In genomic region chr11:62671604-62672528, GRCh38 we compare ENCODE assay signal across 8 cellular contexts. TPM values are rescaled to one million over a fixed set of nuclear protein-coding genes. Genes with fewer than 3 reads are reported as not detected.
DNase-seq lines count a peak whose midpoint lies in the region; ATAC-seq and TF ChIP-seq lines count a peak whose summit lies in the region.

Gene LBHD1, minus strand, starts transcription at chr11:62672267. Its CDS starts 2,236 bp downstream, at chr11:62670031.
Gene UQCC3, plus strand, starts transcription at chr11:62671673. Its CDS starts 73 bp downstream, at chr11:62671746.

- peaks cover 41% of the 10 kb centered on the region for H3K4me1 Mint-ChIP-seq in activated CD8-positive, alpha-beta T cell treated with anti-CD3 and anti-CD28 coated beads for 36 hours (ENCODE audit: low read depth)

- no peaks in the 10 kb centered on the region for H3K9me3 ChIP-seq in ectodermal cell (ENCODE audit: control insufficient read depth, low read length)

- H3K27me3 Mint-ChIP-seq in activated CD8-positive, alpha-beta T cell treated with anti-CD3 and anti-CD28 coated beads for 36 hours, result no peaks in the 10 kb centered on the region

- peak; percentile 77 for TF ChIP-seq POLR2A in GM19193 (IDR thresholded peaks at IDR 0.05; ENCODE audit: extremely low read depth, insufficient read depth, insufficient read length)

- peak within 1 kb of the TSS; percentile 98 for H3K27ac Mint-ChIP-seq in activated CD8-positive, alpha-beta T cell treated with anti-CD3 and anti-CD28 coated beads for 36 hours

- H3K4me3 ChIP-seq in ectodermal cell (ENCODE audit: insufficient read depth, low read depth, low read length), result peak within 1 kb of the TSS; percentile 88

- peaks cover 64% of the 10 kb centered on the region for H3K36me3 Mint-ChIP-seq in activated CD8-positive, alpha-beta T cell treated with anti-CD3 and anti-CD28 coated beads for 36 hours (ENCODE audit: low read depth)

- peaks cover 6% of the 10 kb centered on the region for H3K4me1 ChIP-seq in ectodermal cell (ENCODE audit: control insufficient read depth, insufficient read depth, low read length)

- no peak for TF ChIP-seq CTCF in activated CD8-positive, alpha-beta T cell treated with anti-CD3 and anti-CD28 coated beads for 36 hours (IDR thresholded peaks at IDR 0.05)

- peak within 1 kb of the TSS; percentile 75 for H3K27ac ChIP-seq in ectodermal cell (ENCODE audit: insufficient read depth, low read depth, low read length, poor library complexity, severe bottlenecking)

- intact Hi-C loops in activated CD8-positive, alpha-beta T cell treated with anti-CD3 and anti-CD28 coated beads for 36 hours (cut with micrococcal nuclease), result no loop called here

- H3K9me3 Mint-ChIP-seq in activated CD8-positive, alpha-beta T cell treated with anti-CD3 and anti-CD28 coated beads for 36 hours, result no peaks in the 10 kb centered on the region

- 2% methylated on average over 66 of the region's 66 CpGs for WGBS in ectodermal cell, 2 experiments

- POLR2A ChIA-PET in activated CD8-positive, alpha-beta T cell treated with anti-CD3 and anti-CD28 coated beads for 36 hours (lab: Charles Lee), result interaction anchor here (0.7 to 21.7 kb wide), 36 partner anchors 8 to 270 kb away, joined by 3 to 263 read pairs (median 5); partner anchors contain the start of genes B3GAT3, BSCL2, EEF1G and GANAB

- DNase-seq in AML-193 (lab: John Stamatoyannopoulos, UW) (peak; percentile 86 to 88), NCI-H82 treated with DMSO at 0.1 percent for 48 hours (lab: John Stamatoyannopoulos, UW; ENCODE audit: unreplicated experiment) (peak; percentile 76), medulla oblongata (ENCODE audit: extremely low spot score) (peak; percentile 87)
- DNase-seq in activated CD8-positive, alpha-beta T cell treated with anti-CD3 and anti-CD28 coated beads for 36 hours, result peak; percentile 96
- peak; percentile 75 for DNase-seq in stimulated activated CD8-positive, alpha-beta memory T cell treated with anti-CD3 and anti-CD28 coated beads, Interleukin-12 subunit alpha, Interleukin-12 subunit beta, amount 100 ng/mL, for 24 hours (ENCODE audit: extremely low read depth)

- CTCF ChIA-PET in activated CD8-positive, alpha-beta T cell treated with anti-CD3 and anti-CD28 coated beads for 36 hours (lab: Charles Lee), result interaction anchor here (0.7 to 3.9 kb wide), 12 partner anchors 9 to 247 kb away, joined by 3 to 19 read pairs (median 3); partner anchors contain the start of gene TUT1

- ATAC-seq in HG03571 (IDR thresholded peaks at IDR 0.05; ENCODE audit: unreplicated experiment), result peak; percentile 44
- peak; percentile 91 for ATAC-seq in activated CD8-positive, alpha-beta T cell treated with anti-CD3 and anti-CD28 coated beads for 36 hours

- no peaks in the 10 kb centered on the region for H3K27me3 ChIP-seq in ectodermal cell (ENCODE audit: control insufficient read depth, insufficient read depth, low read length, poor library complexity, severe bottlenecking)

- peaks cover 7% of the 10 kb centered on the region for H3K36me3 ChIP-seq in ectodermal cell (ENCODE audit: control insufficient read depth, insufficient read depth, low read length)

- H3K4me3 Mint-ChIP-seq in activated CD8-positive, alpha-beta T cell treated with anti-CD3 and anti-CD28 coated beads for 36 hours, result peak within 1 kb of the TSS; percentile 91

RNA-seq across cellular contexts. Expression of gene LBHD1, which starts in this region (rescaled TPM):
- total RNA-seq in activated CD8-positive, alpha-beta T cell treated with anti-CD3 and anti-CD28 coated beads for 36 hours, result 10 to 100 TPM; 12.0 to 12.9 TPM
- 2.6 TPM for polyA plus RNA-seq in ectodermal cell (2013, experiment 1 of 4)
- 4.5 TPM for polyA plus RNA-seq in ectodermal cell (2013, experiment 2 of 4)
- 2.4 TPM for polyA plus RNA-seq in ectodermal cell (2013, experiment 3 of 4)
- polyA plus RNA-seq in ectodermal cell (2013, experiment 4 of 4), result 4.3 TPM

RNA-seq across cellular contexts. Expression of gene UQCC3, which starts in this region (rescaled TPM):
- total RNA-seq in activated CD8-positive, alpha-beta T cell treated with anti-CD3 and anti-CD28 coated beads for 36 hours, result 1 to 10 TPM; 4.7 TPM
- polyA plus RNA-seq in ectodermal cell (2013, experiment 1 of 4), result 11.2 TPM
- 11.0 TPM for polyA plus RNA-seq in ectodermal cell (2013, experiment 2 of 4)
- polyA plus RNA-seq in ectodermal cell (2013, experiment 3 of 4), result 11.9 TPM
- 11.4 TPM for polyA plus RNA-seq in ectodermal cell (2013, experiment 4 of 4)

Comparison
In these comparisons a context has a peak if more than half of its experiments do, and no peak if none do; other contexts are left out.
1. Peak in every context shown above with its lines: DNase-seq, ATAC-seq, H3K4me3 ChIP-seq and H3K27ac ChIP-seq.